Comparison of ENCODE assay signal across 8 cellular contexts in the genomic region with DNA sequence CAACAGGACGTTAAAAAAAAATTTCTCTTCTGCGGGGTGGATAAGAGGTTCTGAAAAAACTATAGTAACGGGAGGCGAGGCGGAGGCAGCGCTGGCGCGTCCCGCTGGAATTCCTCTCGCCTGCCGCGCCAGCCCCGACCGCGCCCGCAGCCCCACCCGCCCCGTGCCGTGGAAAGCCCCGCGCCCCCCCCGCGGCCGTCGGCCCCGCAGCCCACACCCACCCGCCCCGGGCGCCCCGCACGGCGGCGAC. TPM values are rescaled to one million over a fixed set of nuclear protein-coding genes. Genes with fewer than 3 reads are reported as not detected.
DNase-seq lines count a peak whose midpoint lies in the region; ATAC-seq, FAIRE-seq and TF ChIP-seq lines count a peak whose summit lies in the region.

No MANE protein-coding gene starts in this region.

- TF ChIP-seq CTCF in GM06990 (IDR thresholded peaks at IDR 0.05; ENCODE audit: insufficient read depth, low read length, poor library complexity, severe bottlenecking) = no peak
- no peak for TF ChIP-seq CTCF in HFF-Myc (IDR thresholded peaks at IDR 0.05; ENCODE audit: low read depth, low read length, missing control alignments)
- TF ChIP-seq CTCF in SU-DHL-6 (IDR thresholded peaks at IDR 0.05; ENCODE audit: insufficient read depth, low read length, poor library complexity, severe bottlenecking) = no peak
- TF ChIP-seq CTCF in gastroesophageal sphincter (IDR thresholded peaks at IDR 0.05) = no peak
- TF ChIP-seq CTCF in GM13977 (IDR thresholded peaks at IDR 0.05; ENCODE audit: extremely low read depth, insufficient read depth, missing control alignments) = no peak

- ATAC-seq in gastroesophageal sphincter = peak; percentile 54

- peak overlapping the region; percentile 75 for H3K9ac ChIP-seq in SU-DHL-6 (ENCODE audit: low read length)

- H3K36me3 ChIP-seq in GM06990 (ENCODE audit: control insufficient read depth, insufficient read depth, low read length) (no peaks in the 10 kb centered on the region), SU-DHL-6 (ENCODE audit: low read length) (no peaks in the 10 kb centered on the region), gastroesophageal sphincter (no peaks in the 10 kb centered on the region)

- peaks cover 0 to 30% (median 0%) of the 10 kb centered on the region in 3 donors for H3K4me1 ChIP-seq in gastroesophageal sphincter

- H3K4me3 ChIP-seq in GM06990 (replicated peaks; ENCODE audit: low read depth, low read length) (peak overlapping the region; percentile 74), HFF-Myc (replicated peaks; ENCODE audit: low read depth, low read length) (peak overlapping the region; percentile 54), SU-DHL-6 (ENCODE audit: insufficient read depth, low read length, poor library complexity, severe bottlenecking) (peak overlapping the region; percentile 79), gastroesophageal sphincter (peak overlapping the region; percentile 88 to 100), skeletal muscle cell (ENCODE audit: low read depth, low read length) (peak overlapping the region; percentile 62)

- H3K9me3 ChIP-seq in SU-DHL-6 (ENCODE audit: insufficient read depth, low read length) = no peaks in the 10 kb centered on the region
- H3K9me3 ChIP-seq in gastroesophageal sphincter = no peaks in the 10 kb centered on the region

- TF ChIP-seq EP300 in gastroesophageal sphincter (IDR thresholded peaks at IDR 0.05) = no peak

- no peak for TF ChIP-seq POLR2A in gastroesophageal sphincter (IDR thresholded peaks at IDR 0.05)

- peaks cover 19% of the 10 kb centered on the region for H4K20me1 ChIP-seq in SU-DHL-6 (ENCODE audit: low read depth, low read length)

- no peak overlapping the region for H2AFZ ChIP-seq in SU-DHL-6 (ENCODE audit: low read depth, low read length, severe bottlenecking)

- peaks cover 18% of the 10 kb centered on the region for H3F3A ChIP-seq in SU-DHL-6 (ENCODE audit: insufficient read depth)

- H3K4me2 ChIP-seq in SU-DHL-6 (ENCODE audit: low read depth, low read length, poor library complexity, severe bottlenecking) = peak overlapping the region; percentile 57

- H3K79me2 ChIP-seq in SU-DHL-6 (ENCODE audit: insufficient read depth, low read length) = peaks cover 35% of the 10 kb centered on the region

- H3K27me3 ChIP-seq in GM06990 (replicated peaks; ENCODE audit: control insufficient read depth, insufficient read depth, low read length) (no peaks in the 10 kb centered on the region), SU-DHL-6 (ENCODE audit: low read length) (no peaks in the 10 kb centered on the region), gastroesophageal sphincter (no peaks in the 10 kb centered on the region)

- FAIRE-seq in GM19239 (lab: Jason Lieb, UNC) = no peak

- peak overlapping the region; percentile 82 for H3K27ac ChIP-seq in SU-DHL-6 (ENCODE audit: low read depth, low read length)
- H3K27ac ChIP-seq in gastroesophageal sphincter = peak overlapping the region; percentile 99 to 100 (median 100)

- no CpG with 5 or more reads among the region's 33 CpGs for WGBS in gastroesophageal sphincter (ENCODE audit: low coverage in 1 of 2), 2 donors

- in situ Hi-C loops in GM13977 (cut with MboI; ENCODE audit: low pct_unique_long_range_greater_than_20kb, low sequenced_read_pairs, unreplicated experiment) = no loop called here

- no peaks in the 10 kb centered on the region for H3K9me2 ChIP-seq in SU-DHL-6 (replicated peaks; ENCODE audit: insufficient read depth, low read length)

- DNase-seq in GM06990 (ENCODE audit: extremely low read depth, insufficient read length) (no peak), HFF-Myc (ENCODE audit: extremely low read depth, low read depth) (no peak), skeletal muscle cell (ENCODE audit: low read depth) (no peak), GM13977 (ENCODE audit: low spot score) (no peak), cerebellum (ENCODE audit: low spot score) (no peak), GM19239 (ENCODE audit: insufficient read length, low spot score) (no peak)

RNA-seq across cellular contexts. Expression of gene QKI, which starts 0.5 kb away (rescaled TPM):
- total RNA-seq in gastroesophageal sphincter (100 to 1,000 TPM; 170 to 249 (median 227) TPM), cerebellum (363 TPM)
